In genomic region chr5:42812620-42813019, GRCh38 we compare ENCODE assay signal across 12 cellular contexts.
DNase-seq lines count a peak whose midpoint lies in the region; ATAC-seq and TF ChIP-seq lines count a peak whose summit lies in the region.
"Had no signal": no experiment of that assay in that cellular context is flagged by ENCODE, and none has a peak within 500 bp of the region (broad histone marks: within the 10 kb centered on the region; RNA-seq: fewer than 3 reads in every experiment).

No MANE protein-coding gene starts in this region.

- CTCF ChIA-PET in HEK293 (lab: Yijun Ruan, JAX) = interaction anchor here (0.7 to 0.8 kb wide), 3 partner anchors 10 to 1233 kb away, joined by 3 to 4 read pairs (median 4); no protein-coding TSS in a partner anchor

- ATAC-seq in stimulated activated naive CD8-positive, alpha-beta T cell treated with anti-CD3 and anti-CD28 coated beads, Interleukin-15, Interleukin-2, amounts not matched to agents 100 U/mL and 50 U/mL, for 24 hours = no peak
- ATAC-seq: activated CD4-positive, CD25-positive, alpha-beta regulatory T cell treated with anti-CD3 and anti-CD28 coated beads, Interleukin-2, amount 50 U/mL, for 24 hours; T-cell had no signal

- H3K4me1 ChIP-seq in HEK293 (ENCODE audit: control insufficient read depth, insufficient read depth, low read length) (peaks cover 10% of the 10 kb centered on the region), mucosa of rectum (ENCODE audit: control insufficient read depth in 2 of 2, insufficient read depth in 2 of 2, low read length in 2 of 2) (peaks cover 0 to 9% of the 10 kb centered on the region in 2 donors)

- H3K27ac ChIP-seq in HEK293 (ENCODE audit: extremely low read depth, low read depth, low read length) = peak overlapping the region; percentile 91; the same call in 1 of the 2 replicates
- H3K27ac ChIP-seq in cingulate gyrus (ENCODE audit: low read depth, low read length) = peak overlapping the region; percentile 99
- H3K27ac ChIP-seq in mucosa of rectum (ENCODE audit: low read depth in 2 of 2, low read length in 2 of 2) = peak overlapping the region; percentile 71 to 88
- peak overlapping the region; percentile 96 for H3K27ac ChIP-seq in substantia nigra (ENCODE audit: low read depth, low read length, poor library complexity, severe bottlenecking)

- DNase-seq in substantia nigra (lab: John Stamatoyannopoulos, UW) (no peak), NCI-H2227 (lab: John Stamatoyannopoulos, UW; ENCODE audit: unreplicated experiment) (no peak), AG08395 (ENCODE audit: low spot score) (no peak)
- DNase-seq in stimulated activated CD4-positive, alpha-beta T cell treated with anti-CD3 and anti-CD28 coated beads, Interleukin-12 subunit alpha, Interleukin-12 subunit beta, amount 100 ng/mL, for 4 hours = no peak
- no peak for DNase-seq in stimulated activated naive CD8-positive, alpha-beta T cell treated with anti-CD3 and anti-CD28 coated beads, Interleukin-15, Interleukin-2, amounts not matched to agents 100 U/mL and 50 U/mL, for 24 hours
- DNase-seq: activated naive CD8-positive, alpha-beta T cell treated with anti-CD3 and anti-CD28 coated beads for 36 hours; immature natural killer cell; T-cell had no signal

- no peak overlapping the region for H3K9ac ChIP-seq in mucosa of rectum (ENCODE audit: low read depth in 1 of 2, low read length in 2 of 2)

- POLR2A ChIA-PET in HEK293 (lab: Yijun Ruan, JAX) = interaction anchor here (0.6 to 0.9 kb wide), 2 partner anchors 42 to 451 kb away, joined by 3 read pairs; no protein-coding TSS in a partner anchor

- H3K4me3 ChIP-seq in HEK293 (ENCODE audit: low read depth, low read length) = no peak overlapping the region
- H3K4me3 ChIP-seq in mucosa of rectum (ENCODE audit: low read length in 2 of 2) = no peak overlapping the region

- no peaks in the 10 kb centered on the region for H3K27me3 ChIP-seq in mucosa of rectum (ENCODE audit: control insufficient read depth in 2 of 2, insufficient read depth in 2 of 2, low read length in 2 of 2)

- TF ChIP-seq CTCF in HEK293 (tag by site-specific recombination; IDR thresholded peaks at IDR 0.05) = no peak

- peaks cover 5 to 6% of the 10 kb centered on the region in 2 experiments; a peak in 2 of 3 replicates for H3K36me3 ChIP-seq in HEK293 (ENCODE audit: control insufficient read depth in 2 of 2, insufficient read depth in 1 of 2, low read length in 2 of 2)
- no peaks in the 10 kb centered on the region for H3K36me3 ChIP-seq in mucosa of rectum (ENCODE audit: control insufficient read depth in 2 of 2, insufficient read depth in 2 of 2, low read length in 2 of 2)

- no peaks in the 10 kb centered on the region for H3K9me3 ChIP-seq in HEK293 (ENCODE audit: control insufficient read depth, insufficient read depth, low read depth, low read length)
- no peaks in the 10 kb centered on the region for H3K9me3 ChIP-seq in mucosa of rectum (ENCODE audit: control insufficient read depth in 2 of 2, low read length in 2 of 2)

TF ChIP-seq in HEK293, 187 proteins besides CTCF, POLR2A, EP300 and RAD21:
- TF ChIP-seq SP3 (tag by site-specific recombination; IDR thresholded peaks at IDR 0.05) (no peak), ZNF121 (tag by site-specific recombination; IDR thresholded peaks at IDR 0.05) (no peak), ZNF529 (tag by site-specific recombination; IDR thresholded peaks at IDR 0.05; ENCODE audit: insufficient replicate concordance) (no peak), ZNF707 (tag by site-specific recombination; IDR thresholded peaks at IDR 0.05) (no peak), ZBTB10 (tag by site-specific recombination; IDR thresholded peaks at IDR 0.05) (no peak), BCL6B (tag by site-specific recombination; IDR thresholded peaks at IDR 0.05) (0 out of 2 replicates have a peak, but pooled peaks have one; percentile 12), BCL11B (tag by site-specific recombination; IDR thresholded peaks at IDR 0.05; ENCODE audit: low read depth) (no peak), ZNF239 (tag by site-specific recombination; IDR thresholded peaks at IDR 0.05) (no peak), ZNF600 (tag by site-specific recombination; IDR thresholded peaks at IDR 0.05) (no peak), ZNF704 (tag by site-specific recombination; IDR thresholded peaks at IDR 0.05) (no peak), ZNF510 (tag by site-specific recombination; IDR thresholded peaks at IDR 0.05; ENCODE audit: insufficient replicate concordance) (no peak), ZNF248 (tag by site-specific recombination; IDR thresholded peaks at IDR 0.05) (no peak), ZNF416 (tag by site-specific recombination; IDR thresholded peaks at IDR 0.05) (no peak), ATF2 (tag by site-specific recombination; IDR thresholded peaks at IDR 0.05; ENCODE audit: low read depth) (peak; percentile 51; the same call in 1 of the 2 replicates), ZSCAN30 (tag by site-specific recombination; IDR thresholded peaks at IDR 0.05) (no peak), ZNF350 (tag by site-specific recombination; IDR thresholded peaks at IDR 0.05) (no peak)
- TF ChIP-seq, protein P1, sequence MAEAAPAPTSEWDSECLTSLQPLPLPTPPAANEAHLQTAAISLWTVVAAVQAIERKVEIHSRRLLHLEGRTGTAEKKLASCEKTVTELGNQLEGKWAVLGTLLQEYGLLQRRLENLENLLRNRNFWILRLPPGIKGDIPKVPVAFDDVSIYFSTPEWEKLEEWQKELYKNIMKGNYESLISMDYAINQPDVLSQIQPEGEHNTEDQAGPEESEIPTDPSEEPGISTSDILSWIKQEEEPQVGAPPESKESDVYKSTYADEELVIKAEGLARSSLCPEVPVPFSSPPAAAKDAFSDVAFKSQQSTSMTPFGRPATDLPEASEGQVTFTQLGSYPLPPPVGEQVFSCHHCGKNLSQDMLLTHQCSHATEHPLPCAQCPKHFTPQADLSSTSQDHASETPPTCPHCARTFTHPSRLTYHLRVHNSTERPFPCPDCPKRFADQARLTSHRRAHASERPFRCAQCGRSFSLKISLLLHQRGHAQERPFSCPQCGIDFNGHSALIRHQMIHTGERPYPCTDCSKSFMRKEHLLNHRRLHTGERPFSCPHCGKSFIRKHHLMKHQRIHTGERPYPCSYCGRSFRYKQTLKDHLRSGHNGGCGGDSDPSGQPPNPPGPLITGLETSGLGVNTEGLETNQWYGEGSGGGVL (tag by site-specific recombination; IDR thresholded peaks at IDR 0.05) = no peak
